In the genomic region with DNA sequence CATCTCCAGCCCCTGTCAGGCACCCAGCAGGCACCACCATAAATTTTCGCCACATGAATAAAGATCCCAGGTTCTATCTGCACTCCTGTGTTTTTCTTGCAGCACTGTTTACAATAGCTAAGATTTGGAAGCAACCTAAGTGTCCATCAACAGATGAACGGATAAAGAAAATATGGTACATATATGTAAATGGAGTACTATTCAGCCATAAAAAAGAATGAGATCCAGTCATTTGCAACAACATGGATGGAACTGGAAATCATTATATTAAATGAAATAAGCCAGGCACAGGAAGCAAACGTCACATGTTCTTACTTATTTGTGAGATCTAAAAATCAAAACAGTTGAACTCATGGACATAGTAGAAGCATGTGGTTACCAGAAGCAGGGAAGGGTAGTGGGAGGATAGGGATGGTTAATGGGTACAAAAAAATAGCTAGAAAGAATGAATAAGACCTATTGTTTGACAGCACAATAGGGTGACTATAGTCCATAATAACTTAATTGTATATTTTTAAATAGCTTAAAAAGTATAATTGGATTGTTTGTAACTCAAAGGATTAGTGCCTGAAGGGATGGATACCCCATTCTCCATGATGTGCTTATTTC, we compare ENCODE assay signal across 24 cellular contexts.
"Had no signal": no experiment of that assay in that cellular context is flagged by ENCODE, and none has a peak within 500 bp of the region (broad histone marks: within the 10 kb centered on the region; RNA-seq: fewer than 3 reads in every experiment).

No MANE protein-coding gene starts in this region.

- ATAC-seq: activated naive CD8-positive, alpha-beta T cell treated with anti-CD3 and anti-CD28 coated beads, Interleukin-2, amount 50 U/mL, for 24 hours had no signal

- H3K4me2 ChIP-seq: PC-9 had no signal

- H3K36me3 ChIP-seq: brain microvascular endothelial cell had no signal

- H3K4me1 Mint-ChIP-seq: activated naive CD8-positive, alpha-beta T cell treated with anti-CD3 and anti-CD28 coated beads, Interleukin-2, amount 50 U/mL, for 24 hours had no signal

- H3K4me3 ChIP-seq: PC-9 had no signal

- H2AFZ ChIP-seq: PC-9 had no signal

- H3K27ac ChIP-seq: brain microvascular endothelial cell, PC-9, RWPE1 had no signal

- H3K9me3 Mint-ChIP-seq: activated CD4-positive, alpha-beta T cell treated with anti-CD3 and anti-CD28 coated beads, Interleukin-2, amount 10 ng/mL, durations not matched to agents 7 days and 5 days had no signal

- DNase-seq: activated CD4-positive, alpha-beta T cell treated with anti-CD3 and anti-CD28 coated beads, Interleukin-2, amount 10 ng/mL, durations not matched to agents 7 days and 5 days; activated CD4-positive, alpha-beta T cell treated with anti-CD3 and anti-CD28 coated beads, Interleukin-2, amount 50 U/mL, for 48 hours; activated CD8-positive, alpha-beta memory T cell treated with anti-CD3 and anti-CD28 coated beads, Interleukin-2, amount 50 U/mL, for 4 hours; activated naive CD4-positive, alpha-beta T cell treated with anti-CD3 and anti-CD28 coated beads, Interleukin-2, amount 50 U/mL, for 16 hours; activated naive CD8-positive, alpha-beta T cell treated with anti-CD3 and anti-CD28 coated beads, Interleukin-2, amount 50 U/mL, for 24 hours; activated T-cell treated with anti-CD3 and anti-CD28 coated beads for 4 hours; activated T-cell treated with anti-CD3 and anti-CD28 coated beads, Interleukin-2, amount 50 U/mL, for 4 hours; brain microvascular endothelial cell; central memory CD4-positive, alpha-beta T cell; Karpas-422; KBM-7; NCI-H1105; NCI-H1417 treated with DMSO at 0.1 percent for 48 hours; NCI-H187 treated with DMSO at 0.1 percent for 48 hours; NCI-H2081; NCI-H226; NCI-H446 treated with DMSO at 0.1 percent for 48 hours; NK-92 treated with Interleukin-12 subunit alpha and Interleukin-12 subunit beta, amount 100 ng/mL, for 24 hours; PC-9; SIG-M5 had no signal

- H3K27ac Mint-ChIP-seq: activated CD4-positive, alpha-beta T cell treated with anti-CD3 and anti-CD28 coated beads, Interleukin-2, amount 10 ng/mL, durations not matched to agents 7 days and 5 days; activated naive CD8-positive, alpha-beta T cell treated with anti-CD3 and anti-CD28 coated beads, Interleukin-2, amount 50 U/mL, for 24 hours; activated T-helper 1 cell treated with anti-CD3 and anti-CD28 coated beads, Interleukin-12 subunit alpha, Interleukin-12 subunit beta, Interleukin-2, Interleukin-4 antibody, amounts not matched to agents 30 ng/mL and 10 ng/mL and 1 ng/mL, durations not matched to agents 14 hours and 24 hours and 36 hours; T-helper 1 cell treated with Interleukin-12 subunit alpha and Interleukin-12 subunit beta and Interleukin-4 antibody, amounts not matched to agents 30 μg/mL and 1 μg/mL, for 36 hours; T-helper 2 cell treated with Interferon-gamma antibody and Interleukin-4, amounts not matched to agents 5 μg/mL and 100 μg/mL, for 36 hours had no signal

- H3K4me3 Mint-ChIP-seq: activated CD4-positive, alpha-beta T cell treated with anti-CD3 and anti-CD28 coated beads, Interleukin-2, amount 10 ng/mL, durations not matched to agents 7 days and 5 days; activated naive CD8-positive, alpha-beta T cell treated with anti-CD3 and anti-CD28 coated beads, Interleukin-2, amount 50 U/mL, for 24 hours; activated T-cell treated with anti-CD3 and anti-CD28 coated beads, Interleukin-2, amount 50 U/mL, for 4 hours; activated T-helper 1 cell treated with anti-CD3 and anti-CD28 coated beads, Interleukin-12 subunit alpha, Interleukin-12 subunit beta, Interleukin-2, Interleukin-4 antibody, amounts not matched to agents 30 ng/mL and 10 ng/mL and 1 ng/mL, durations not matched to agents 14 hours and 24 hours and 36 hours; T-helper 1 cell treated with Interleukin-12 subunit alpha and Interleukin-12 subunit beta and Interleukin-4 antibody, amounts not matched to agents 30 μg/mL and 1 μg/mL, for 36 hours; T-helper 2 cell treated with Interferon-gamma antibody and Interleukin-4, amounts not matched to agents 5 μg/mL and 100 μg/mL, for 36 hours had no signal
